1 cellular context compared by ENCODE assay signal in genomic region chr3:109336272-109336957, GRCh38.
TF ChIP-seq lines count a peak whose summit lies in the region.

No MANE protein-coding gene starts in this region.

TF ChIP-seq in H1, 55 proteins besides CTCF, POLR2A, EP300 and RAD21:
- TF ChIP-seq EGR1 (IDR thresholded peaks at IDR 0.05; ENCODE audit: borderline replicate concordance, low read depth, low read length) (no peak), RFX5 (IDR thresholded peaks at IDR 0.05; ENCODE audit: borderline replicate concordance, low read depth, low read length) (no peak), SP1 (IDR thresholded peaks at IDR 0.05; ENCODE audit: low read depth, low read length) (no peak), TBP (IDR thresholded peaks at IDR 0.05; ENCODE audit: low read depth, low read length) (no peak), TAF7 (optimal IDR thresholded peaks at IDR 0.05; ENCODE audit: borderline replicate concordance, low read depth, low read length) (peak; percentile 31), ATF3 (IDR thresholded peaks at IDR 0.05; ENCODE audit: insufficient read depth, low read depth, low read length) (no peak), RBBP5 (IDR thresholded peaks at IDR 0.05; ENCODE audit: borderline replicate concordance, low read depth, low read length) (0 out of 2 replicates have a peak, but pooled peaks have one; percentile 8), GABPA (IDR thresholded peaks at IDR 0.05; ENCODE audit: borderline replicate concordance, insufficient read depth, low read length) (no peak), JUN (IDR thresholded peaks at IDR 0.05; ENCODE audit: low read depth, low read length) (no peak), SIX5 (IDR thresholded peaks at IDR 0.05; ENCODE audit: low read depth, low read length) (no peak), KDM5A (IDR thresholded peaks at IDR 0.05; ENCODE audit: low read length) (no peak), CREB1 (IDR thresholded peaks at IDR 0.05) (no peak), HDAC6 (IDR thresholded peaks at IDR 0.05; ENCODE audit: low read depth, low read length) (no peak), POLR2AphosphoS5 (IDR thresholded peaks at IDR 0.05; ENCODE audit: low read depth, low read length) (no peak), BACH1 (IDR thresholded peaks at IDR 0.05; ENCODE audit: low read length) (no peak), USF2 (IDR thresholded peaks at IDR 0.05; ENCODE audit: low read length) (no peak), SP2 (IDR thresholded peaks at IDR 0.05; ENCODE audit: low read length) (no peak), ZNF274 (IDR thresholded peaks at IDR 0.05; ENCODE audit: borderline replicate concordance, extremely low read depth, low read length) (no peak), CHD1 (IDR thresholded peaks at IDR 0.05; ENCODE audit: low read depth, low read length) (peak; percentile 25; the same call in 1 of the 2 replicates), RXRA (IDR thresholded peaks at IDR 0.05; ENCODE audit: insufficient read depth, low read depth, low read length) (no peak), CBX8 (IDR thresholded peaks at IDR 0.05; ENCODE audit: borderline replicate concordance, low read depth, low read length) (no peak), KDM4A (IDR thresholded peaks at IDR 0.05; ENCODE audit: low read depth, low read length, severe bottlenecking) (no peak), BCL11A (IDR thresholded peaks at IDR 0.05; ENCODE audit: low read depth in 2 of 2, low read length in 2 of 2) (no peak)
